ENCODE assay signal across 18 cellular contexts in the genomic region with DNA sequence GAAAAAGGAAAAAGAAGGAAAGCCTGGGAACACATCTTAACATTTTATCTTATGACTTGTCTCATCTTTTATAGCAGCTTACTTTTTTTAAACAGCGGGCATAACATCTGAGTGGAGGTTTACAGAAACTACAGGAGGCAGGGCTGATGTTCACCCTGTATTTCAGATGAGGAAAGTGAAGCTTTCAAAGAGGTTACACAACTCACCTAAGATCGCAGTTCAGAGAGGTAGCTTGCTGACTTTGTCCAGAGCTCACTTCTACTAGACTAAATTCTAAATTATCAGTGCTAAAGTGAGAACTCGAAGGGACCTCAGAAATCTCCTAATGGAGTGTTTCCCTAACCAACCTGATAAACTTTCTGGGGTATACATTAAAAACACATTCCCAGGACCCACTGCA. TPM values are rescaled to one million over a fixed set of nuclear protein-coding genes. Genes with fewer than 3 reads are reported as not detected.
DNase-seq lines count a peak whose midpoint lies in the region; ATAC-seq and TF ChIP-seq lines count a peak whose summit lies in the region.
"Had no signal": no experiment of that assay in that cellular context is flagged by ENCODE, and none has a peak within 500 bp of the region (broad histone marks: within the 10 kb centered on the region; RNA-seq: fewer than 3 reads in every experiment).

No MANE protein-coding gene starts in this region.

- DNase-seq in DND-41 (no peak), T-helper 17 cell (no peak), left lobe of liver (ENCODE audit: low spot score) (no peak), progenitor cell of endocrine pancreas (ENCODE audit: low spot score, unreplicated experiment) (no peak), DMS 273 (lab: John Stamatoyannopoulos, UW; ENCODE audit: unreplicated experiment) (no peak), NCI-H82 treated with DMSO at 0.1 percent for 48 hours (lab: John Stamatoyannopoulos, UW; ENCODE audit: unreplicated experiment) (no peak)
- DNase-seq in effector CD4-positive, alpha-beta T cell = no peak
- DNase-seq: CD8-positive, alpha-beta T cell; DMS 273 treated with DMSO at 0.1 percent for 48 hours; NCI-H1092; NCI-H146; NCI-H2081 treated with DMSO at 0.1 percent for 48 hours; NCI-H510A; NCI-H82 had no signal

- peak overlapping the region; percentile 94; the same call in 1 of the 2 replicates for H3K4me2 ChIP-seq in DND-41 (ENCODE audit: insufficient read depth, low read length)

- no peak overlapping the region for H3K9ac ChIP-seq in DND-41 (ENCODE audit: low read depth, low read length)
- H3K9ac ChIP-seq: KMS-11 had no signal

- H3K4me1 Mint-ChIP-seq in T-helper 17 cell = peaks cover 32% of the 10 kb centered on the region
- peaks cover 33% of the 10 kb centered on the region for H3K4me1 Mint-ChIP-seq in progenitor cell of endocrine pancreas (ENCODE audit: low read depth)

- peak overlapping the region; percentile 11 for H3K27ac Mint-ChIP-seq in T-helper 17 cell
- H3K27ac Mint-ChIP-seq in progenitor cell of endocrine pancreas = peak overlapping the region; percentile 47
- H3K27ac Mint-ChIP-seq: B cell; CD8-positive, alpha-beta T cell had no signal

- peaks cover 69% of the 10 kb centered on the region for H3K36me3 ChIP-seq in DND-41 (ENCODE audit: insufficient read depth, low read length)

- no peak overlapping the region for H2AFZ ChIP-seq in DND-41 (ENCODE audit: low read depth, low read length)

- H3K4me3 ChIP-seq in DND-41 (ENCODE audit: low read depth in 1 of 2, low read length in 2 of 2) = no peak overlapping the region
- H3K4me3 ChIP-seq: SK-N-MC had no signal

- peaks cover 36% of the 10 kb centered on the region for H3K4me1 ChIP-seq in DND-41 (ENCODE audit: insufficient read depth, low read length)

- H3K9me3 Mint-ChIP-seq in progenitor cell of endocrine pancreas (ENCODE audit: low read depth) = peaks cover 3% of the 10 kb centered on the region
- H3K9me3 Mint-ChIP-seq: CD8-positive, alpha-beta T cell had no signal

- H3K36me3 Mint-ChIP-seq in T-helper 17 cell (ENCODE audit: low read depth) (peaks cover 3% of the 10 kb centered on the region), progenitor cell of endocrine pancreas (ENCODE audit: insufficient read depth) (peaks cover 30% of the 10 kb centered on the region)

- H3K4me3 Mint-ChIP-seq in T-helper 17 cell (no peak overlapping the region), progenitor cell of endocrine pancreas (ENCODE audit: low read depth) (peak overlapping the region; percentile 19)
- H3K4me3 Mint-ChIP-seq: B cell; CD8-positive, alpha-beta T cell had no signal

- H3K27me3 ChIP-seq in DND-41 (ENCODE audit: insufficient read depth, low read length, poor library complexity) = no peaks in the 10 kb centered on the region

- H3K27ac ChIP-seq in DND-41 (ENCODE audit: low read length) = no peak overlapping the region
- H3K27ac ChIP-seq: KMS-11 had no signal

- TF ChIP-seq CTCF in DND-41 (IDR thresholded peaks at IDR 0.05; ENCODE audit: borderline replicate concordance, extremely low read depth, low read length, poor library complexity, severe bottlenecking) (no peak), progenitor cell of endocrine pancreas (IDR thresholded peaks at IDR 0.05; ENCODE audit: unreplicated experiment) (no peak)

- no peak for ATAC-seq in DND-41 (ENCODE audit: insufficient read depth, low read depth)
- no peak for ATAC-seq in T-helper 17 cell
- peak; percentile 36 for ATAC-seq in left lobe of liver
- ATAC-seq: CD8-positive, alpha-beta T cell; Panc1 had no signal

- H3K9me3 ChIP-seq in DND-41 (ENCODE audit: insufficient read depth, low read length, severe bottlenecking) (no peaks in the 10 kb centered on the region), T-helper 17 cell (ENCODE audit: control insufficient read depth, low read length, poor library complexity, severe bottlenecking) (no peaks in the 10 kb centered on the region)

- H3K27me3 Mint-ChIP-seq in T-helper 17 cell = no peaks in the 10 kb centered on the region
- no peaks in the 10 kb centered on the region for H3K27me3 Mint-ChIP-seq in progenitor cell of endocrine pancreas
- H3K27me3 Mint-ChIP-seq: B cell had no signal

- H3K79me2 ChIP-seq in DND-41 (ENCODE audit: insufficient read depth, low read length) = peaks cover 93% of the 10 kb centered on the region

- peaks cover 37% of the 10 kb centered on the region for H4K20me1 ChIP-seq in DND-41 (ENCODE audit: insufficient read depth, low read length)

RNA-seq across cellular contexts. Expression of a gene that starts 3.7 kb away (rescaled TPM):
- total RNA-seq in T-helper 17 cell = 10 to 100 TPM; 27.5 to 33.7 TPM
- total RNA-seq in left lobe of liver = 9.5 TPM
- 47.6 and 50.7 TPM in 2 replicates for total RNA-seq in progenitor cell of endocrine pancreas

RNA-seq across cellular contexts. Expression of a gene that starts 4.2 kb away (rescaled TPM):
- total RNA-seq in T-helper 17 cell (10 to 100 TPM; 49.3 to 54.1 TPM), left lobe of liver (10.0 TPM), progenitor cell of endocrine pancreas (35.3 and 38.0 TPM in 2 replicates)
